In genomic region chr22:39546889-39547586, GRCh38 we compare ENCODE assay signal across 2 cellular contexts.
TF ChIP-seq lines count a peak whose summit lies in the region.

No MANE protein-coding gene starts in this region.

TF ChIP-seq in A549, 52 proteins besides CTCF, POLR2A, EP300 and RAD21:
- TF ChIP-seq ESRRA (IDR thresholded peaks at IDR 0.05; ENCODE audit: borderline replicate concordance, low read length) (no peak), CHD4 (IDR thresholded peaks at IDR 0.05; ENCODE audit: borderline replicate concordance) (no peak), ELK1 (IDR thresholded peaks at IDR 0.05; ENCODE audit: low read depth, low read length) (no peak), PBX3 (IDR thresholded peaks at IDR 0.05) (no peak), FOSL2 (IDR thresholded peaks at IDR 0.05) (no peak), FOSL2 (CRISPR knock-in tag; IDR thresholded peaks at IDR 0.05) (0 out of 2 replicates have a peak, but pooled peaks have one; percentile 12), PHF8 (IDR thresholded peaks at IDR 0.05; ENCODE audit: borderline replicate concordance, low read depth) (no peak), CBX2 (IDR thresholded peaks at IDR 0.05; ENCODE audit: borderline replicate concordance, low read depth) (no peak), MAFK (IDR thresholded peaks at IDR 0.05; ENCODE audit: partially characterized antibody) (no peak)

TF ChIP-seq in HepG2, 621 proteins besides CTCF, POLR2A, EP300 and RAD21:
- TF ChIP-seq SMARCE1 (IDR thresholded peaks at IDR 0.05; ENCODE audit: borderline replicate concordance) (no peak), MATR3 (CRISPR knock-in tag; IDR thresholded peaks at IDR 0.05) (no peak), ZNF740 (CRISPR knock-in tag; IDR thresholded peaks at IDR 0.05) (no peak), GLMP (CRISPR knock-in tag; IDR thresholded peaks at IDR 0.05; ENCODE audit: borderline replicate concordance) (no peak), ZNF224 (CRISPR knock-in tag; IDR thresholded peaks at IDR 0.05) (no peak), ZNF121 (CRISPR knock-in tag; IDR thresholded peaks at IDR 0.05) (no peak), ZBTB42 (CRISPR knock-in tag; IDR thresholded peaks at IDR 0.05) (no peak), RARA (CRISPR knock-in tag; IDR thresholded peaks at IDR 0.05) (no peak), ZNF142 (CRISPR knock-in tag; IDR thresholded peaks at IDR 0.05) (no peak), NR2F1 (CRISPR knock-in tag; IDR thresholded peaks at IDR 0.05) (no peak), KDM3A (CRISPR knock-in tag; IDR thresholded peaks at IDR 0.05; ENCODE audit: low read depth) (no peak), SMYD3 (CRISPR knock-in tag; IDR thresholded peaks at IDR 0.05) (no peak)
